26 cellular contexts compared by ENCODE assay signal in genomic region chr10:90916392-90917110, GRCh38. TPM values are rescaled to one million over a fixed set of nuclear protein-coding genes. Genes with fewer than 3 reads are reported as not detected.
"Had no signal": no experiment of that assay in that cellular context is flagged by ENCODE, and none has a peak within 500 bp of the region (broad histone marks: within the 10 kb centered on the region; RNA-seq: fewer than 3 reads in every experiment).

No MANE protein-coding gene starts in this region.

- H3K4me3 ChIP-seq: lung, mucosa of descending colon, ovary, sigmoid colon, transverse colon, vagina had no signal

- H3K27me3 ChIP-seq: ovary, sigmoid colon, vagina had no signal

- H3K36me3 ChIP-seq: ovary, sigmoid colon, transverse colon, vagina had no signal

- DNase-seq: activated CD4-positive, alpha-beta memory T cell treated with anti-CD3 and anti-CD28 coated beads, Interleukin-2, amount 10 ng/mL, durations not matched to agents 7 days and 5 days; activated CD4-positive, alpha-beta T cell treated with anti-CD3 and anti-CD28 coated beads for 48 hours; activated CD4-positive, CD25-positive, alpha-beta regulatory T cell; activated naive CD4-positive, alpha-beta T cell treated with anti-CD3 and anti-CD28 coated beads, Interleukin-2, amount 10 ng/mL, durations not matched to agents 7 days and 5 days; activated naive CD8-positive, alpha-beta T cell treated with anti-CD3 and anti-CD28 coated beads, Interleukin-2, amount 50 U/mL, for 24 hours; activated T-cell treated with anti-CD3 and anti-CD28 coated beads, Interleukin-2, amount 50 U/mL, for 4 hours; aorta; cerebellar nuclear complex; effector memory CD4-positive, alpha-beta T cell; hypothalamus; islet precursor cell; left colon; mucosa of descending colon; natural killer cell; ovary; sigmoid colon; stimulated activated CD4-positive, alpha-beta T cell treated with anti-CD3 and anti-CD28 coated beads, Interleukin-12 subunit alpha, Interleukin-12 subunit beta, amount 100 ng/mL, for 4 hours; stimulated activated CD4-positive, alpha-beta T cell treated with anti-CD3 and anti-CD28 coated beads, Interleukin-1b, Interleukin-23, amount 100 ng/mL, for 48 hours; stimulated activated CD8-positive, alpha-beta memory T cell treated with anti-CD3 and anti-CD28 coated beads, Interleukin-4, amount 100 ng/mL, for 48 hours; stimulated activated naive CD8-positive, alpha-beta T cell treated with anti-CD3 and anti-CD28 coated beads, Interleukin-15, Interleukin-2, amounts not matched to agents 100 U/mL and 50 U/mL, for 24 hours; substantia nigra; T-helper 1 cell; T-helper 9 cell; transverse colon had no signal

- H3K9me3 Mint-ChIP-seq: activated CD4-positive, alpha-beta memory T cell treated with anti-CD3 and anti-CD28 coated beads, Interleukin-2, amount 10 ng/mL, durations not matched to agents 7 days and 5 days; activated naive CD4-positive, alpha-beta T cell treated with anti-CD3 and anti-CD28 coated beads, Interleukin-2, amount 10 ng/mL, durations not matched to agents 7 days and 5 days; activated naive CD8-positive, alpha-beta T cell treated with anti-CD3 and anti-CD28 coated beads, Interleukin-2, amount 50 U/mL, for 24 hours; activated T-cell treated with anti-CD3 and anti-CD28 coated beads, Interleukin-2, amount 50 U/mL, for 4 hours; natural killer cell had no signal

- H3K27ac Mint-ChIP-seq: activated CD4-positive, alpha-beta memory T cell treated with anti-CD3 and anti-CD28 coated beads, Interleukin-2, amount 10 ng/mL, durations not matched to agents 7 days and 5 days; activated naive CD4-positive, alpha-beta T cell treated with anti-CD3 and anti-CD28 coated beads, Interleukin-2, amount 10 ng/mL, durations not matched to agents 7 days and 5 days; activated naive CD8-positive, alpha-beta T cell treated with anti-CD3 and anti-CD28 coated beads, Interleukin-2, amount 50 U/mL, for 24 hours; natural killer cell had no signal

- H3K9me3 ChIP-seq: mucosa of descending colon, ovary, sigmoid colon, transverse colon, vagina had no signal

- H3K4me1 Mint-ChIP-seq: natural killer cell had no signal

- ATAC-seq: activated naive CD8-positive, alpha-beta T cell treated with anti-CD3 and anti-CD28 coated beads, Interleukin-2, amount 50 U/mL, for 24 hours; activated T-cell treated with anti-CD3 and anti-CD28 coated beads, Interleukin-2, amount 50 U/mL, for 4 hours; left colon; mucosa of descending colon; natural killer cell; stimulated activated naive CD8-positive, alpha-beta T cell treated with anti-CD3 and anti-CD28 coated beads, Interleukin-15, Interleukin-2, amounts not matched to agents 100 U/mL and 50 U/mL, for 24 hours had no signal

- H3K4me3 Mint-ChIP-seq: activated CD4-positive, alpha-beta memory T cell treated with anti-CD3 and anti-CD28 coated beads, Interleukin-2, amount 10 ng/mL, durations not matched to agents 7 days and 5 days; activated naive CD4-positive, alpha-beta T cell treated with anti-CD3 and anti-CD28 coated beads, Interleukin-2, amount 10 ng/mL, durations not matched to agents 7 days and 5 days; activated naive CD8-positive, alpha-beta T cell treated with anti-CD3 and anti-CD28 coated beads, Interleukin-2, amount 50 U/mL, for 24 hours; activated T-cell treated with anti-CD3 and anti-CD28 coated beads, Interleukin-2, amount 50 U/mL, for 4 hours; natural killer cell had no signal

- H3K27ac ChIP-seq: ovary, sigmoid colon, transverse colon, vagina had no signal

- H3K36me3 Mint-ChIP-seq: activated naive CD4-positive, alpha-beta T cell treated with anti-CD3 and anti-CD28 coated beads, Interleukin-2, amount 10 ng/mL, durations not matched to agents 7 days and 5 days; natural killer cell had no signal

RNA-seq across cellular contexts. Expression of gene ANKRD1, which starts 4.3 kb away (rescaled TPM):
- total RNA-seq: activated CD4-positive, alpha-beta memory T cell treated with anti-CD3 and anti-CD28 coated beads, Interleukin-2, amount 10 ng/mL, durations not matched to agents 7 days and 5 days; activated T-cell treated with anti-CD3 and anti-CD28 coated beads, Interleukin-2, amount 50 U/mL, for 4 hours; left colon; natural killer cell; sigmoid colon; transverse colon; vagina had no signal

RNA-seq across cellular contexts. Expression of gene HTR7, which starts 58.7 kb away (rescaled TPM):
- total RNA-seq: activated T-cell treated with anti-CD3 and anti-CD28 coated beads, Interleukin-2, amount 50 U/mL, for 4 hours had no signal
